In genomic region chr2:127183771-127184170, GRCh38 we compare ENCODE assay signal across 15 cellular contexts. TPM values are rescaled to one million over a fixed set of nuclear protein-coding genes. Genes with fewer than 3 reads are reported as not detected.
A peak's percentile ranks its signal among the peaks of the same experiment; 100 is the strongest.
DNase-seq lines count a peak whose midpoint lies in the region; ATAC-seq and TF ChIP-seq lines count a peak whose summit lies in the region.
"Had no signal": no experiment of that assay in that cellular context is flagged by ENCODE, and none has a peak within 500 bp of the region (broad histone marks: within the 10 kb centered on the region; RNA-seq: fewer than 3 reads in every experiment).

No MANE protein-coding gene starts in this region.

- CTCF ChIA-PET in CD8-positive, alpha-beta T cell (lab: Charles Lee) = no interaction called here

- no peaks in the 10 kb centered on the region for H3K4me1 ChIP-seq in stomach
- H3K4me1 ChIP-seq in CD8-positive, alpha-beta T cell (ENCODE audit: insufficient read depth, low read length) = no peaks in the 10 kb centered on the region

- no peak for TF ChIP-seq POLR2A in NB4 (IDR thresholded peaks at IDR 0.05; ENCODE audit: extremely low read depth, insufficient read length)
- no peak for TF ChIP-seq POLR2A in stomach (IDR thresholded peaks at IDR 0.05)

- no peaks in the 10 kb centered on the region for H3K36me3 ChIP-seq in stomach
- no peaks in the 10 kb centered on the region for H3K36me3 ChIP-seq in CD8-positive, alpha-beta T cell (ENCODE audit: insufficient read depth, low read length)
- H3K36me3 ChIP-seq: BLaER1 had no signal

- peaks cover 0 to 13% (median 0%) of the 10 kb centered on the region in 3 donors for H3K27me3 ChIP-seq in stomach
- no peaks in the 10 kb centered on the region for H3K27me3 ChIP-seq in CD8-positive, alpha-beta T cell (ENCODE audit: insufficient read depth, low read length)
- H3K27me3 ChIP-seq: BLaER1 had no signal

- peaks cover 4% of the 10 kb centered on the region for H3K4me1 Mint-ChIP-seq in CD8-positive, alpha-beta T cell (ENCODE audit: low read depth)

- no peaks in the 10 kb centered on the region for H3K36me3 Mint-ChIP-seq in CD8-positive, alpha-beta T cell

- ATAC-seq in GM21367 (IDR thresholded peaks at IDR 0.05; ENCODE audit: unreplicated experiment) = no peak
- ATAC-seq in CD8-positive, alpha-beta T cell = no peak
- ATAC-seq: GM12878 had no signal

- POLR2A ChIA-PET in CD8-positive, alpha-beta T cell (lab: Charles Lee) = no interaction called here

- H3K9me3 Mint-ChIP-seq in CD8-positive, alpha-beta T cell = peaks cover 4% of the 10 kb centered on the region

- peaks cover 13% of the 10 kb centered on the region for H3K27me3 Mint-ChIP-seq in CD8-positive, alpha-beta T cell (ENCODE audit: low read depth)

- no peak for TF ChIP-seq EP300 in stomach (IDR thresholded peaks at IDR 0.05)

- H3K27ac ChIP-seq in stomach = no peak overlapping the region
- H3K27ac ChIP-seq in CD8-positive, alpha-beta T cell (ENCODE audit: low read depth, low read length) = no peak overlapping the region
- H3K27ac ChIP-seq: BLaER1 had no signal

- no peak overlapping the region for H3K27ac Mint-ChIP-seq in CD8-positive, alpha-beta T cell

- WGBS in stomach, 5 donors = 58 to 76% (median 68%) methylated on average over 3 of the region's 3 CpGs

- H3K9me3 ChIP-seq in stomach = no peaks in the 10 kb centered on the region
- no peaks in the 10 kb centered on the region for H3K9me3 ChIP-seq in CD8-positive, alpha-beta T cell (ENCODE audit: low read length)

- DNase-seq in GDM1 (lab: John Stamatoyannopoulos, UW) = peak; percentile 10
- peak; percentile 85 for DNase-seq in NB4 (ENCODE audit: low read depth)
- DNase-seq in fibroblast of villous mesenchyme (ENCODE audit: low read depth) = peak; percentile 58
- DNase-seq in stomach = peak; percentile 7
- DNase-seq in NCI-H1105 (lab: John Stamatoyannopoulos, UW) = no peak
- DNase-seq in CD8-positive, alpha-beta T cell = no peak
- DNase-seq: 8988T, AML-193, DMS53, GOT3, H9 had no signal

- intact Hi-C loops in stomach (cut with DNase I; ENCODE audit: low total_unique reads) = no loop called here
- intact Hi-C loops in CD8-positive, alpha-beta T cell (cut with DNase I, micrococcal nuclease) = no loop called here

- H3K4me3 Mint-ChIP-seq in CD8-positive, alpha-beta T cell = no peak overlapping the region
- H3K4me3 Mint-ChIP-seq: H9 had no signal

- no peak for TF ChIP-seq CTCF in NB4 (IDR thresholded peaks at IDR 0.05; ENCODE audit: low read depth, low read length)
- no peak for TF ChIP-seq CTCF in fibroblast of villous mesenchyme (IDR thresholded peaks at IDR 0.05; ENCODE audit: insufficient read depth, low read depth, low read length)
- no peak for TF ChIP-seq CTCF in stomach (IDR thresholded peaks at IDR 0.05)
- TF ChIP-seq CTCF in CD8-positive, alpha-beta T cell (IDR thresholded peaks at IDR 0.05) = no peak

- H3K4me3 ChIP-seq in NB4 (ENCODE audit: low read depth, low read length) (peak overlapping the region; percentile 22), fibroblast of villous mesenchyme (ENCODE audit: low read depth, low read length) (no peak overlapping the region), stomach (no peak overlapping the region)
- H3K4me3 ChIP-seq in CD8-positive, alpha-beta T cell (ENCODE audit: low read depth, low read length) = no peak overlapping the region
- H3K4me3 ChIP-seq: BLaER1, GM12878 had no signal

RNA-seq across cellular contexts. Expression of gene CYP27C1, which starts 36.3 kb away (rescaled TPM):
- under 0.01 TPM in 2 replicates for total RNA-seq in fibroblast of villous mesenchyme
- total RNA-seq in stomach = 1 to 10 TPM in 1 of 5 donors, not detected in 4; 3.5 TPM
- polyA plus RNA-seq in stomach = under 1 TPM; 0.25 to 0.50 (median 0.31) TPM
- total RNA-seq in CD8-positive, alpha-beta T cell = not detected
- total RNA-seq: GM12878, HepG2 had no signal
- polyA plus RNA-seq: GM12878, HepG2 had no signal

Comparison
In these comparisons a context has a peak if more than half of its experiments do, and no peak if none do; other contexts are left out.
1. DNase-seq: peak in GDM1 (single experiment), NB4 (single experiment), fibroblast of villous mesenchyme (single experiment) and stomach (single experiment); none in NCI-H1105 (single experiment) and CD8-positive, alpha-beta T cell (0 of 7).